In genomic region chr12:50612882-50613281, GRCh38 we compare ENCODE assay signal across 2 cellular contexts.
TF ChIP-seq lines count a peak whose summit lies in the region.

No MANE protein-coding gene starts in this region.

TF ChIP-seq in GM23338, 12 proteins besides CTCF, POLR2A, EP300 and RAD21:
- no peak for TF ChIP-seq NANOG (IDR thresholded peaks at IDR 0.05; ENCODE audit: borderline replicate concordance)
- TF ChIP-seq EZH2 (IDR thresholded peaks at IDR 0.05; ENCODE audit: low read depth, unreplicated experiment), result no peak
- no peak for TF ChIP-seq ETS1 (IDR thresholded peaks at IDR 0.05)
- TF ChIP-seq STAT1 (IDR thresholded peaks at IDR 0.05; ENCODE audit: unreplicated experiment), result no peak
- no peak for TF ChIP-seq ZNF114 (CRISPR knock-in tag; IDR thresholded peaks at IDR 0.05)
- no peak for TF ChIP-seq JUNB (IDR thresholded peaks at IDR 0.05; ENCODE audit: unreplicated experiment)
- TF ChIP-seq ZNF331 (CRISPR knock-in tag; IDR thresholded peaks at IDR 0.05; ENCODE audit: low read depth), result no peak
- no peak for TF ChIP-seq EZH2phosphoT487 (IDR thresholded peaks at IDR 0.05; ENCODE audit: unreplicated experiment)
- TF ChIP-seq ZNF462 (CRISPR knock-in tag; IDR thresholded peaks at IDR 0.05), result no peak
- no peak for TF ChIP-seq REST (IDR thresholded peaks at IDR 0.05; ENCODE audit: unreplicated experiment)
- no peak for TF ChIP-seq CREB1 (CRISPR knock-in tag; IDR thresholded peaks at IDR 0.05; ENCODE audit: low read depth)
- TF ChIP-seq POLR2AphosphoS5 (IDR thresholded peaks at IDR 0.05; ENCODE audit: low read depth), result no peak

TF ChIP-seq in H1, 55 proteins besides CTCF, POLR2A, EP300 and RAD21:
- TF ChIP-seq CBX5 (IDR thresholded peaks at IDR 0.05; ENCODE audit: low read depth, low read length) (no peak), SRF (IDR thresholded peaks at IDR 0.05; ENCODE audit: low read depth, low read length) (no peak), KDM4A (IDR thresholded peaks at IDR 0.05; ENCODE audit: low read depth, low read length, severe bottlenecking) (no peak), RXRA (IDR thresholded peaks at IDR 0.05; ENCODE audit: insufficient read depth, low read depth, low read length) (no peak), MAX (IDR thresholded peaks at IDR 0.05) (no peak), SAP30 (IDR thresholded peaks at IDR 0.05; ENCODE audit: insufficient read depth, insufficient replicate concordance, low read length) (no peak)
